ENCODE assay signal across 8 cellular contexts in genomic region chr1:224503161-224504118, GRCh38.
A peak's percentile ranks its signal among the peaks of the same experiment; 100 is the strongest.
DNase-seq lines count a peak whose midpoint lies in the region; ATAC-seq lines count a peak whose summit lies in the region.

No MANE protein-coding gene starts in this region.

- H3K27me3 ChIP-seq in neuronal stem cell (ENCODE audit: control insufficient read depth in 3 of 3, insufficient read depth in 3 of 3, low read depth in 1 of 3, low read length in 3 of 3): peaks cover 0 to 2% (median 0%) of the 10 kb centered on the region in 3 experiments

- peak; percentile 37 for DNase-seq in DMS79 (lab: John Stamatoyannopoulos, UW)
- DNase-seq in NCI-H345 (lab: John Stamatoyannopoulos, UW): peak; percentile 79
- DNase-seq in activated CD8-positive, alpha-beta T cell treated with anti-CD3 and anti-CD28 coated beads, Interleukin-2, amount 10 ng/mL, durations not matched to agents 7 days and 5 days: peak; percentile 39
- DNase-seq in germinal center (ENCODE audit: low spot score): peak; percentile 54
- DNase-seq in neuronal stem cell (ENCODE audit: low spot score): peak; percentile 60
- no peak for DNase-seq in cortex of kidney (lab: John Stamatoyannopoulos, UW)

- H3K36me3 ChIP-seq in neuronal stem cell (replicated peaks in 1 of 2; ENCODE audit: control insufficient read depth in 2 of 2, insufficient read depth in 2 of 2, low read length in 2 of 2): no peaks in the 10 kb centered on the region

- POLR2A ChIA-PET in activated CD8-positive, alpha-beta T cell treated with anti-CD3 and anti-CD28 coated beads, Interleukin-2, amount 10 ng/mL, durations not matched to agents 7 days and 5 days (lab: Charles Lee): interaction anchor here (0.6 kb wide), 1 partner anchor 69 kb away, joined by 3 read pairs; the partner anchor contains the start of gene WDR26

- H3K27ac ChIP-seq in neuronal stem cell (replicated peaks; ENCODE audit: low read length): no peak overlapping the region

- no peak overlapping the region for H3K14ac ChIP-seq in neuronal stem cell (ENCODE audit: low read length)

- H3K9me3 ChIP-seq in neuronal stem cell (replicated peaks in 1 of 2; ENCODE audit: control insufficient read depth in 2 of 2, insufficient read depth in 1 of 2, low read depth in 1 of 2, low read length in 2 of 2): no peaks in the 10 kb centered on the region

- H2BK5ac ChIP-seq in neuronal stem cell (ENCODE audit: low read length): peak overlapping the region; percentile 11

- no peak overlapping the region for H3K4me3 Mint-ChIP-seq in activated CD8-positive, alpha-beta T cell treated with anti-CD3 and anti-CD28 coated beads, Interleukin-2, amount 10 ng/mL, durations not matched to agents 7 days and 5 days

- H3K4me1 ChIP-seq in neuronal stem cell (ENCODE audit: control insufficient read depth in 2 of 2, insufficient read depth in 1 of 2, low read depth in 1 of 2, low read length in 2 of 2): peaks cover 28 to 30% of the 10 kb centered on the region in 2 donors

- H2AK5ac ChIP-seq in neuronal stem cell (ENCODE audit: low read depth, low read length): no peak overlapping the region

- H2BK15ac ChIP-seq in neuronal stem cell (ENCODE audit: low read length): no peak overlapping the region

- WGBS in neuronal stem cell (ENCODE audit: extremely low coverage in 2 of 2, insufficient read length in 2 of 2, insufficient replicate concordance in 1 of 2), 2 donors: no CpG with 5 or more reads among the region's 19 CpGs

- H2AFZ ChIP-seq in neuronal stem cell (ENCODE audit: low read length): peak overlapping the region; percentile 86

- H3K79me1 ChIP-seq in neuronal stem cell (ENCODE audit: low read depth, low read length): no peaks in the 10 kb centered on the region

- CTCF ChIA-PET in activated CD8-positive, alpha-beta T cell treated with anti-CD3 and anti-CD28 coated beads, Interleukin-2, amount 10 ng/mL, durations not matched to agents 7 days and 5 days (lab: Charles Lee): interaction anchor here (1.2 to 4.3 kb wide), 3 partner anchors 9 to 348 kb away, joined by 3 to 30 read pairs (median 12); no protein-coding TSS in a partner anchor

- no peaks in the 10 kb centered on the region for H3K9me3 Mint-ChIP-seq in activated CD8-positive, alpha-beta T cell treated with anti-CD3 and anti-CD28 coated beads, Interleukin-2, amount 10 ng/mL, durations not matched to agents 7 days and 5 days (ENCODE audit: insufficient read depth)

- H4K91ac ChIP-seq in neuronal stem cell (ENCODE audit: low read depth, low read length, poor library complexity): no peak overlapping the region

- peaks cover 56% of the 10 kb centered on the region for H3K4me1 Mint-ChIP-seq in activated CD8-positive, alpha-beta T cell treated with anti-CD3 and anti-CD28 coated beads, Interleukin-2, amount 10 ng/mL, durations not matched to agents 7 days and 5 days (ENCODE audit: low read depth)

- no peak overlapping the region for H3K4ac ChIP-seq in neuronal stem cell (ENCODE audit: low read length)

- no peak overlapping the region for H4K8ac ChIP-seq in neuronal stem cell (ENCODE audit: low read depth, low read length)

- peak; percentile 90 for ATAC-seq in GM19372 (IDR thresholded peaks at IDR 0.05; ENCODE audit: low read depth, unreplicated experiment)
- ATAC-seq in HG03354 (IDR thresholded peaks at IDR 0.05; ENCODE audit: poor library complexity, severe bottlenecking, unreplicated experiment): peak; percentile 96
- ATAC-seq in activated CD8-positive, alpha-beta T cell treated with anti-CD3 and anti-CD28 coated beads, Interleukin-2, amount 10 ng/mL, durations not matched to agents 7 days and 5 days: no peak

- peak overlapping the region; percentile 35 for H3K4me2 ChIP-seq in neuronal stem cell (ENCODE audit: insufficient read depth, low read length, poor library complexity, severe bottlenecking)

- peak overlapping the region in 1 of 2 donors; percentile 23 for H3K4me3 ChIP-seq in neuronal stem cell (ENCODE audit: low read length in 2 of 2)

- peak overlapping the region; percentile 70 for H3K23ac ChIP-seq in neuronal stem cell (ENCODE audit: low read depth, low read length, poor library complexity)

- no peak overlapping the region for H2BK12ac ChIP-seq in neuronal stem cell (ENCODE audit: low read length)

- peak overlapping the region; percentile 80 for H3K27ac Mint-ChIP-seq in activated CD8-positive, alpha-beta T cell treated with anti-CD3 and anti-CD28 coated beads, Interleukin-2, amount 10 ng/mL, durations not matched to agents 7 days and 5 days

- H3K27me3 Mint-ChIP-seq in activated CD8-positive, alpha-beta T cell treated with anti-CD3 and anti-CD28 coated beads, Interleukin-2, amount 10 ng/mL, durations not matched to agents 7 days and 5 days (ENCODE audit: low read depth): no peaks in the 10 kb centered on the region

- no peak overlapping the region for H2BK120ac ChIP-seq in neuronal stem cell (ENCODE audit: low read depth, low read length)

- H3K18ac ChIP-seq in neuronal stem cell (ENCODE audit: low read length): peak overlapping the region; percentile 90

- H3K9ac ChIP-seq in neuronal stem cell (ENCODE audit: low read depth, low read length, poor library complexity): no peak overlapping the region

- no peaks in the 10 kb centered on the region for H3K36me3 Mint-ChIP-seq in activated CD8-positive, alpha-beta T cell treated with anti-CD3 and anti-CD28 coated beads, Interleukin-2, amount 10 ng/mL, durations not matched to agents 7 days and 5 days (ENCODE audit: low read depth)
